ENCODE assay signal across 11 cellular contexts in genomic region chr7:15424468-15424867, GRCh38.
"Had no signal": no experiment of that assay in that cellular context is flagged by ENCODE, and none has a peak within 500 bp of the region (broad histone marks: within the 10 kb centered on the region; RNA-seq: fewer than 3 reads in every experiment).

No MANE protein-coding gene starts in this region.

- H3K4me3 Mint-ChIP-seq: activated naive CD8-positive, alpha-beta T cell; activated T-cell treated with anti-CD3 and anti-CD28 coated beads, Interleukin-2, amount 50 U/mL, for 24 hours had no signal

- H3K27ac Mint-ChIP-seq: activated naive CD8-positive, alpha-beta T cell; activated T-cell treated with anti-CD3 and anti-CD28 coated beads, Interleukin-2, amount 50 U/mL, for 24 hours had no signal

- ATAC-seq: activated CD4-positive, CD25-positive, alpha-beta regulatory T cell treated with anti-CD3 and anti-CD28 coated beads, Interleukin-2, amount 50 U/mL, for 24 hours had no signal

- DNase-seq: activated CD4-positive, alpha-beta T cell treated with anti-CD3 and anti-CD28 coated beads, Interleukin-2, amount 50 U/mL, for 4 hours; activated effector memory CD4-positive, alpha-beta T cell treated with anti-CD3 and anti-CD28 coated beads, Interleukin-2, amount 50 U/mL, for 16 hours; activated T-cell treated with anti-CD3 and anti-CD28 coated beads, Interleukin-2, amount 50 U/mL, for 24 hours; anterior cingulate cortex; colonic mucosa; effector CD4-positive, alpha-beta T cell; ovary; tibial artery had no signal

- H3K36me3 Mint-ChIP-seq: activated naive CD8-positive, alpha-beta T cell had no signal

- H3K27me3 Mint-ChIP-seq: activated naive CD8-positive, alpha-beta T cell; activated T-cell treated with anti-CD3 and anti-CD28 coated beads, Interleukin-2, amount 50 U/mL, for 24 hours had no signal

- H3K4me3 ChIP-seq: colonic mucosa, hepatocyte, ovary, tibial artery had no signal
